Comparison of ENCODE assay signal across 23 cellular contexts in the genomic region with DNA sequence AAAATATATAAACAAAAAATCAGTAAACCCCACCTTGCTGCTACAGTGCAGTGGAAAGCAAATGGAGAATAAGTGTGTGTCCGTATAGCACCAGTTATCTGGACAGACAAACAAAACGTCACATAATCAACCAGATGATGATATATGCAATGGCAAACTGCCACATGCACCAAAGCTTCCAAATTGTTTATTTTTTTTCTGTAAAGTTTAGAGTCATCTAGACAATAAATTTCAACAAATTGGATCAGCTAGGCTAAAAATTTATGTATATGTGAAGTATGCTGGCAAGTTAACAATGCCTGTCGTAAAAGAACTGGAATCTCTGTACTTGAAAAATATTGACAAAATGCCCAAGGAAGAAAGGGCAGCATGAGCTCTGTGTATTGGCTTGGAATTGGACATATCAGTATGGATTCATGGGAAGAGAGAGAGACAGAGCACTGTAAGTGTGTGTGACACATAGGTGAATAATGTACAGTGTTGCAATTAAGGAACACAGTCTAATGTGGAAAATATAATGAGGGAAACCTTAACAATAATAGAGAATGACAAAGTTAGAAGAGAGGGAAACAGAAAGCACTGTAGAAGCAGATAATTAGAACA.
DNase-seq lines count a peak whose midpoint lies in the region; ATAC-seq and TF ChIP-seq lines count a peak whose summit lies in the region.
"Had no signal": no experiment of that assay in that cellular context is flagged by ENCODE, and none has a peak within 500 bp of the region (broad histone marks: within the 10 kb centered on the region; RNA-seq: fewer than 3 reads in every experiment).

No MANE protein-coding gene starts in this region.

- no peaks in the 10 kb centered on the region for H3K36me3 ChIP-seq in A673 (ENCODE audit: insufficient read depth, low read length, poor library complexity, severe bottlenecking)
- H3K36me3 ChIP-seq in IMR-90 (ENCODE audit: control insufficient read depth, insufficient read depth, low read length) = no peaks in the 10 kb centered on the region
- H3K36me3 ChIP-seq in Caco-2 (ENCODE audit: control insufficient read depth, insufficient read depth, low read length) = no peaks in the 10 kb centered on the region
- H3K36me3 ChIP-seq: BLaER1, pancreas, right lobe of liver had no signal

- no peaks in the 10 kb centered on the region for H3K79me1 ChIP-seq in IMR-90 (ENCODE audit: low read depth in 1 of 2, low read length in 2 of 2)

- H2BK5ac ChIP-seq in IMR-90 (ENCODE audit: low read depth, low read length, poor library complexity, severe bottlenecking) = no peak overlapping the region

- peaks cover 61% of the 10 kb centered on the region for H3K4me1 ChIP-seq in A673 (ENCODE audit: insufficient read depth, low read length, poor library complexity, severe bottlenecking)
- no peaks in the 10 kb centered on the region; the same call in 1 of the 2 replicates for H3K4me1 ChIP-seq in IMR-90 (ENCODE audit: control insufficient read depth, insufficient read depth, low read length)
- no peaks in the 10 kb centered on the region for H3K4me1 ChIP-seq in Caco-2
- H3K4me1 ChIP-seq: A549, BLaER1, right lobe of liver had no signal

- intact Hi-C loops in A673 (cut with micrococcal nuclease; ENCODE audit: unreplicated experiment) (loop anchor here (5.0 kb wide), 1 partner anchor 309 kb away; a partner anchor contains a TSS), IMR-90 (cut with micrococcal nuclease) (no loop called here), Caco-2 (cut with micrococcal nuclease; ENCODE audit: unreplicated experiment) (no loop called here)

- H3K18ac ChIP-seq in IMR-90 (ENCODE audit: low read depth, low read length) = no peak overlapping the region

- no peak overlapping the region for H3K27ac Mint-ChIP-seq in Caco-2 (ENCODE audit: unreplicated experiment)
- H3K27ac Mint-ChIP-seq: activated CD8-positive, alpha-beta T cell treated with anti-CD3 and anti-CD28 coated beads, Interleukin-2, amount 10 ng/mL, durations not matched to agents 7 days and 5 days; HFFc6; naive thymus-derived CD8-positive, alpha-beta T cell had no signal

- H4K8ac ChIP-seq in IMR-90 (ENCODE audit: low read depth in 2 of 2, low read length in 2 of 2) = no peak overlapping the region

- no peaks in the 10 kb centered on the region for H3K36me3 Mint-ChIP-seq in Caco-2 (ENCODE audit: insufficient read depth, unreplicated experiment)
- H3K36me3 Mint-ChIP-seq: naive thymus-derived CD8-positive, alpha-beta T cell had no signal

- TF ChIP-seq CTCF in A673 (conservative IDR thresholded peaks at IDR 0.05; ENCODE audit: low read depth, low read length) = no peak
- no peak for TF ChIP-seq CTCF in IMR-90 (conservative IDR thresholded peaks at IDR 0.05; ENCODE audit: low read depth, low read length)
- TF ChIP-seq CTCF in astrocyte of the spinal cord (IDR thresholded peaks at IDR 0.05; ENCODE audit: low read depth, low read length) = no peak
- TF ChIP-seq CTCF in foreskin fibroblast (IDR thresholded peaks at IDR 0.05; ENCODE audit: low read depth, low read length) = no peak
- TF ChIP-seq CTCF in Caco-2 (IDR thresholded peaks at IDR 0.05; ENCODE audit: insufficient read depth in 1 of 2, low read depth in 1 of 2, low read length in 1 of 2, severe bottlenecking in 1 of 2, unreplicated experiment in 1 of 2) = no peak

- no peak overlapping the region for H3K14ac ChIP-seq in IMR-90 (replicated peaks; ENCODE audit: low read depth, low read length)

- no peak for TF ChIP-seq POLR2A in IMR-90 (IDR thresholded peaks at IDR 0.05; ENCODE audit: low read depth, low read length)

- peak overlapping the region; percentile 78 for H3K27ac ChIP-seq in A673 (ENCODE audit: low read depth, low read length, poor library complexity, severe bottlenecking)
- H3K27ac ChIP-seq in IMR-90 (ENCODE audit: insufficient read depth, low read length) = no peak overlapping the region
- H3K27ac ChIP-seq: A549, BLaER1, HL-60, pancreas, right lobe of liver had no signal

- no peak overlapping the region for H2AFZ ChIP-seq in IMR-90 (replicated peaks; ENCODE audit: low read length, poor library complexity)

- H3K4me2 ChIP-seq in IMR-90 (ENCODE audit: low read depth, low read length) = no peak overlapping the region; the same call in 1 of the 2 replicates
- H3K4me2 ChIP-seq: A549, BLaER1 had no signal

- no peaks in the 10 kb centered on the region for H3K4me1 Mint-ChIP-seq in Caco-2 (ENCODE audit: low read depth, unreplicated experiment)
- H3K4me1 Mint-ChIP-seq: naive thymus-derived CD8-positive, alpha-beta T cell had no signal

- no peak overlapping the region for H3K23ac ChIP-seq in IMR-90 (ENCODE audit: low read depth, low read length)

- H3K9me3 Mint-ChIP-seq in Caco-2 (ENCODE audit: unreplicated experiment) = no peaks in the 10 kb centered on the region

- 0% methylated on average over 1 of the region's 3 CpGs; no CpG with 5 or more reads in 1 of the 2 experiments for WGBS in IMR-90 (ENCODE audit: extremely low coverage in 2 of 2, insufficient read length in 1 of 2), 2 experiments

- H2AK5ac ChIP-seq in IMR-90 (ENCODE audit: low read depth, low read length) = no peak overlapping the region

- CTCF ChIA-PET in A673 (lab: Charles Lee) = no interaction called here
- CTCF ChIA-PET in IMR-90 (lab: Yijun Ruan, JAX) = no interaction called here
- CTCF ChIA-PET in Caco-2 (lab: Charles Lee) = no interaction called here

- no peak for TF ChIP-seq RAD21 in IMR-90 (IDR thresholded peaks at IDR 0.05; ENCODE audit: low read length)

- no peak overlapping the region for H2AK9ac ChIP-seq in IMR-90 (replicated peaks; ENCODE audit: low read depth, low read length, poor library complexity)

- H2BK15ac ChIP-seq in IMR-90 (ENCODE audit: low read depth, low read length) = no peak overlapping the region

- BruUV-seq in A673 (replicated peaks; lab: Mats Ljungman, UMichigan) = no TSS peak
- no TSS peak for BruUV-seq in IMR-90 (replicated peaks; lab: Mats Ljungman, UMichigan)
- BruUV-seq in Caco-2 (replicated peaks; lab: Mats Ljungman, UMichigan) = no TSS peak

- no peak overlapping the region for H3K4me3 ChIP-seq in A673 (ENCODE audit: low read depth, low read length, poor library complexity, severe bottlenecking)
- H3K4me3 ChIP-seq in IMR-90 (ENCODE audit: insufficient read depth, low read depth, low read length) = no peak overlapping the region
- H3K4me3 ChIP-seq in astrocyte of the spinal cord (ENCODE audit: low read depth, low read length) = no peak overlapping the region
- H3K4me3 ChIP-seq in foreskin fibroblast (ENCODE audit: low read depth in 1 of 2, low read length in 2 of 2) = no peak overlapping the region
- no peak overlapping the region for H3K4me3 ChIP-seq in Caco-2 (ENCODE audit: low read depth, low read length)
- H3K4me3 ChIP-seq: A549, BLaER1, pancreas, right lobe of liver had no signal

- H3K4ac ChIP-seq in IMR-90 (ENCODE audit: low read depth, low read length) = no peak overlapping the region

- no peak overlapping the region for H2BK20ac ChIP-seq in IMR-90 (ENCODE audit: low read depth, low read length)

- POLR2A ChIA-PET in A673 (lab: Charles Lee; ENCODE audit: low non-redundant PET) = no interaction called here
- POLR2A ChIA-PET in IMR-90 (lab: Charles Lee; ENCODE audit: unreplicated experiment) = no interaction called here
- POLR2A ChIA-PET in Caco-2 (lab: Charles Lee) = no interaction called here

- no peak overlapping the region for H3K4me3 Mint-ChIP-seq in Caco-2 (ENCODE audit: unreplicated experiment)
- H3K4me3 Mint-ChIP-seq: activated CD8-positive, alpha-beta T cell treated with anti-CD3 and anti-CD28 coated beads, Interleukin-2, amount 10 ng/mL, durations not matched to agents 7 days and 5 days; HFFc6; naive thymus-derived CD8-positive, alpha-beta T cell had no signal

- H4K5ac ChIP-seq in IMR-90 (ENCODE audit: low read depth, low read length) = no peak overlapping the region

- ATAC-seq in IMR-90 (ENCODE audit: low read depth) = no peak
- ATAC-seq in GM18519 (IDR thresholded peaks at IDR 0.05; ENCODE audit: low FRiP score, unreplicated experiment) = no peak
- ATAC-seq: A549; activated CD8-positive, alpha-beta T cell treated with anti-CD3 and anti-CD28 coated beads, Interleukin-2, amount 10 ng/mL, durations not matched to agents 7 days and 5 days; naive thymus-derived CD8-positive, alpha-beta T cell; pancreas; right lobe of liver had no signal

- no peak overlapping the region for H3K9ac ChIP-seq in IMR-90 (ENCODE audit: low read depth, low read length)
- H3K9ac ChIP-seq: BLaER1, SK-N-SH had no signal

- no peak for DNase-seq in A673 (ENCODE audit: low spot score)
- peak; percentile 0 for DNase-seq in IMR-90
- peak; percentile 2 for DNase-seq in astrocyte of the spinal cord (ENCODE audit: low read depth, low spot score)
- DNase-seq in foreskin fibroblast = peak; percentile 21 to 28
- no peak for DNase-seq in Caco-2
- no peak for DNase-seq in T-helper 1 cell
- DNase-seq in NCI-H1694 (lab: John Stamatoyannopoulos, UW) = no peak
- DNase-seq: activated CD8-positive, alpha-beta T cell treated with anti-CD3 and anti-CD28 coated beads, Interleukin-2, amount 10 ng/mL, durations not matched to agents 7 days and 5 days; activated T-cell treated with anti-CD3 and anti-CD28 coated beads, Interleukin-2, amount 50 U/mL, for 1 hour; effector CD4-positive, alpha-beta T cell; HFFc6; mesendoderm; MV-4-11; naive thymus-derived CD8-positive, alpha-beta T cell; NCI-H187; pancreas; right lobe of liver; SK-N-SH; substantia nigra had no signal

- in situ Hi-C loops in IMR-90 (cut with MboI; ENCODE audit: low sequenced_read_pairs) (no loop called here), astrocyte of the spinal cord (cut with HindIII; ENCODE audit: low sequenced_read_pairs) (no loop called here)

- H3K56ac ChIP-seq in IMR-90 (ENCODE audit: extremely low read depth, insufficient read depth, low read length) = no peak overlapping the region

- dilution Hi-C loops in IMR-90 (cut with HindIII; ENCODE audit: low sequenced_read_pairs, unreplicated experiment) = no loop called here

- H3K27me3 Mint-ChIP-seq in Caco-2 (ENCODE audit: insufficient read depth, unreplicated experiment) = peaks cover 3% of the 10 kb centered on the region
- H3K27me3 Mint-ChIP-seq: naive thymus-derived CD8-positive, alpha-beta T cell had no signal

- no peak overlapping the region for H2BK120ac ChIP-seq in IMR-90 (ENCODE audit: low read depth, low read length)

- no peaks in the 10 kb centered on the region for H3K27me3 ChIP-seq in A673 (replicated peaks; ENCODE audit: insufficient read depth, low read depth, low read length, poor library complexity)
- H3K27me3 ChIP-seq in IMR-90 (ENCODE audit: control insufficient read depth, insufficient read depth, low read length) = no peaks in the 10 kb centered on the region
- no peaks in the 10 kb centered on the region for H3K27me3 ChIP-seq in Caco-2 (replicated peaks; ENCODE audit: control insufficient read depth, insufficient read depth, low read length)
- H3K27me3 ChIP-seq: BLaER1, pancreas, right lobe of liver had no signal

- no peaks in the 10 kb centered on the region for H3K9me1 ChIP-seq in IMR-90 (ENCODE audit: insufficient read depth, low read length)

- H3K9me3 ChIP-seq in A673 (ENCODE audit: low read depth, low read length, poor library complexity, severe bottlenecking) = no peaks in the 10 kb centered on the region
- no peaks in the 10 kb centered on the region for H3K9me3 ChIP-seq in IMR-90 (ENCODE audit: control insufficient read depth, insufficient read depth, low read length)
- H3K9me3 ChIP-seq in Caco-2 = no peaks in the 10 kb centered on the region
- H3K9me3 ChIP-seq: A549, BLaER1, right lobe of liver, SK-N-SH had no signal

- H4K91ac ChIP-seq in IMR-90 (ENCODE audit: insufficient read depth, low read depth, low read length) = no peak overlapping the region

- H4K20me1 ChIP-seq in IMR-90 (ENCODE audit: insufficient read depth, low read length) = no peaks in the 10 kb centered on the region
- H4K20me1 ChIP-seq: BLaER1 had no signal

Comparison
In these comparisons a context has a peak if more than half of its experiments do, and no peak if none do; other contexts are left out.
1. DNase-seq: peak in IMR-90 (single experiment), astrocyte of the spinal cord (single experiment) and foreskin fibroblast (2 of 2); none in A673 (single experiment), Caco-2 (0 of 2), T-helper 1 cell (0 of 5) and NCI-H1694 (single experiment).